26 cellular contexts compared by ENCODE assay signal in genomic region chr5:179223528-179223927, GRCh38.
"Had no signal": no experiment of that assay in that cellular context is flagged by ENCODE, and none has a peak within 500 bp of the region (broad histone marks: within the 10 kb centered on the region; RNA-seq: fewer than 3 reads in every experiment).

No MANE protein-coding gene starts in this region.

- H3K27me3 ChIP-seq: colonic mucosa, ovary, tibial nerve had no signal

- H3K36me3 ChIP-seq: colonic mucosa, ovary, prostate gland, tibial nerve had no signal

- H3K4me2 ChIP-seq: smooth muscle cell had no signal

- H3K4me3 ChIP-seq: colonic mucosa, ovary, prostate gland, smooth muscle cell, tibial nerve had no signal

- H3K36me3 Mint-ChIP-seq: activated naive CD8-positive, alpha-beta T cell had no signal

- H3K27ac Mint-ChIP-seq: activated naive CD8-positive, alpha-beta T cell had no signal

- H3K27me3 Mint-ChIP-seq: activated naive CD8-positive, alpha-beta T cell had no signal

- DNase-seq: activated CD4-positive, alpha-beta T cell treated with anti-CD3 and anti-CD28 coated beads for 48 hours; activated CD4-positive, alpha-beta T cell treated with anti-CD3 and anti-CD28 coated beads, Interleukin-2, amount 50 U/mL, for 48 hours; activated CD8-positive, alpha-beta memory T cell treated with anti-CD3 and anti-CD28 coated beads for 24 hours; activated effector memory CD4-positive, alpha-beta T cell treated with Interleukin-2 at 50 U/mL for 16 hours; activated naive CD4-positive, alpha-beta T cell treated with Interleukin-2 at 50 U/mL for 16 hours; anterior cingulate cortex; cerebellar nuclear complex; colonic mucosa; effector CD8-positive, alpha-beta T cell; left cardiac atrium; retina; stimulated activated CD4-positive, alpha-beta T cell treated with anti-CD3 and anti-CD28 coated beads, Interleukin-15, amount 100 ng/mL, for 24 hours; stimulated activated CD4-positive, alpha-beta T cell treated with anti-CD3 and anti-CD28 coated beads, Interleukin-2, amount 100 ng/mL, for 24 hours; stimulated activated naive CD4-positive, alpha-beta T cell; T-helper 1 cell had no signal

- H3K27ac ChIP-seq: colonic mucosa, ovary, prostate gland, tibial nerve, VCaP had no signal

- H3K9me3 ChIP-seq: colonic mucosa, ovary, prostate gland, tibial nerve had no signal

- H3K4me3 Mint-ChIP-seq: activated naive CD8-positive, alpha-beta T cell; naive thymus-derived CD8-positive, alpha-beta T cell had no signal

- FAIRE-seq: endometrium, frontal cortex, keratinocyte had no signal

- ATAC-seq: activated CD4-positive, CD25-positive, alpha-beta regulatory T cell treated with anti-CD3 and anti-CD28 coated beads, Interleukin-2, amount 50 U/mL, for 24 hours; left cardiac atrium; naive thymus-derived CD8-positive, alpha-beta T cell had no signal

- H3K4me1 ChIP-seq: colonic mucosa, prostate gland had no signal
